Comparison of ENCODE assay signal across 23 cellular contexts in genomic region chr6:157631838-157632237, GRCh38.
DNase-seq lines count a peak whose midpoint lies in the region; ATAC-seq and TF ChIP-seq lines count a peak whose summit lies in the region.
"Had no signal": no experiment of that assay in that cellular context is flagged by ENCODE, and none has a peak within 500 bp of the region (broad histone marks: within the 10 kb centered on the region; RNA-seq: fewer than 3 reads in every experiment).

No MANE protein-coding gene starts in this region.

- H3K36me3 ChIP-seq in psoas muscle (ENCODE audit: insufficient read depth in 1 of 2, low read depth in 1 of 2) (no peaks in the 10 kb centered on the region), vagina (no peaks in the 10 kb centered on the region)
- H3K36me3 ChIP-seq: MG63 had no signal

- H3K4me1 ChIP-seq in psoas muscle (peaks cover 8% of the 10 kb centered on the region), vagina (peaks cover 44% of the 10 kb centered on the region)
- H3K4me1 ChIP-seq: A549 had no signal

- WGBS in psoas muscle, 3 donors, result 60 to 90% (median 61%) methylated on average over 9 of the region's 9 CpGs

- peak; percentile 27 for DNase-seq in GF-D8 (lab: John Stamatoyannopoulos, UW)
- peak; percentile 46 for DNase-seq in myocyte (ENCODE audit: low read depth)
- DNase-seq in psoas muscle, result no peak
- DNase-seq in vagina (ENCODE audit: extremely low spot score in 2 of 2), result no peak
- no peak for DNase-seq in NCI-H1048 (lab: John Stamatoyannopoulos, UW)
- no peak for DNase-seq in DMS53 treated with DMSO at 0.1 percent for 48 hours (lab: John Stamatoyannopoulos, UW; ENCODE audit: unreplicated experiment)
- DNase-seq in HPDE6-E6E7 (ENCODE audit: extremely low spot score), result no peak
- DNase-seq: AML-193; CD8-positive, alpha-beta memory T cell; DMS 273 treated with DMSO at 0.1 percent for 48 hours; H9; KG1; MG63; NCI-H1417; NCI-H1694; NCI-H2029 treated with DMSO at 0.1 percent for 48 hours; NCI-H446 treated with DMSO at 0.1 percent for 48 hours; NCI-H526; NCI-H82; NK-92 treated with Interleukin-12 subunit alpha and Interleukin-12 subunit beta, amount 100 ng/mL, for 24 hours; SHP77 treated with DMSO at 0.1 percent for 48 hours had no signal

- TF ChIP-seq CTCF in psoas muscle (IDR thresholded peaks at IDR 0.05), result no peak
- no peak for TF ChIP-seq CTCF in vagina (IDR thresholded peaks at IDR 0.05)

- H3K9me3 ChIP-seq in psoas muscle, result no peaks in the 10 kb centered on the region
- no peaks in the 10 kb centered on the region for H3K9me3 ChIP-seq in vagina
- H3K9me3 ChIP-seq: A549, MG63 had no signal

- ATAC-seq in psoas muscle, result peak; percentile 21 to 42 (median 29)
- ATAC-seq: A549, Panc1 had no signal

- no peak for TF ChIP-seq POLR2A in vagina (IDR thresholded peaks at IDR 0.05)

- intact Hi-C loops in psoas muscle (cut with DNase I) (no loop called here), vagina (cut with DNase I) (no loop called here)

- no peaks in the 10 kb centered on the region for H3K27me3 ChIP-seq in psoas muscle (ENCODE audit: insufficient read depth in 3 of 3, low read length in 2 of 3)
- H3K27me3 ChIP-seq in vagina, result no peaks in the 10 kb centered on the region
- H3K27me3 ChIP-seq: MG63 had no signal

- H3K27ac ChIP-seq in psoas muscle (no peak overlapping the region), vagina (peak overlapping the region; percentile 68)
- H3K27ac ChIP-seq: A549 had no signal

- H3K4me3 ChIP-seq in psoas muscle, result no peak overlapping the region
- H3K4me3 ChIP-seq in vagina, result no peak overlapping the region
- H3K4me3 ChIP-seq: A549, MG63 had no signal

Comparison
In these comparisons a context has a peak if more than half of its experiments do, and no peak if none do; other contexts are left out.
1. DNase-seq: peak in GF-D8 (single experiment) and myocyte (single experiment); none in psoas muscle (0 of 2), vagina (0 of 2), NCI-H1048 (single experiment), DMS53 treated with DMSO at 0.1 percent for 48 hours (single experiment) and HPDE6-E6E7 (single experiment).